Comparison of ENCODE assay signal across 11 cellular contexts in the genomic region with DNA sequence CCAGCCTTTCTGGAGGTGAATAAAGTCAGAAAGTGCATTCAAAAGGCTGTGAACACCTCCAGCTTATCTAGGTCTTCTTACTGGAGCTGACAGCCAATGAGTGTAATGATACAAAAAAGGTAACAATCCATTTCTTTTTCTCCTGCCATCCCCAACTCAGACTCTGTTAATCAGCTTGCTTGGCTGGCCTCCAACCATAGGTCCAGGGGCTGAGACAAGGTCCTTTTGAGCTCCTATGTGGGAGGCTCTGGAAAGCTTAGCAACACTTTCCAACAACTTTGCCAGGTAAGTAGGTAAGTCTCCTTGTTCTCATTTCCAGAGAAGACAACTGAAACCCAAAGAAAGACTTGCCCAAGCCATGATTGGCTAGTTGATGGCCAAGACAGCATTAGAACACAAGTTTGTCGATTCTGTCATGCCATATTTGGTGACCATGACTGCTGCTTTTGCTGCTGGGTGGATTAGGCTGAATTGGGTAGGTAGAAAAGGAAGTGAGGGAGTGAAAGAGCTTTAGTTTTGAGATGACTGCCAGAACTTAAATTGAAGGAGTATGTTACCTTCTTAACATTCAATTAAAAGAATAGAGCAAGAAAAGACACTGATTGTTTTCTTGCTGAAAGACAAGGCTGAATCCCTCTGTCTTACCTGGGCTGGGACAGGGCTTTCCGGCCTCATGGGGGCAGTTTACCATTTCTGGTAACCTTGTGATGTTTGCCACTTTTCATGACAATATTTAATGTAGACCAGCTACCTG. TPM values are rescaled to one million over a fixed set of nuclear protein-coding genes. Genes with fewer than 3 reads are reported as not detected.
A peak's percentile ranks its signal among the peaks of the same experiment; 100 is the strongest.
DNase-seq lines count a peak whose midpoint lies in the region; ATAC-seq, FAIRE-seq and TF ChIP-seq lines count a peak whose summit lies in the region.
"Had no signal": no experiment of that assay in that cellular context is flagged by ENCODE, and none has a peak within 500 bp of the region (broad histone marks: within the 10 kb centered on the region; RNA-seq: fewer than 3 reads in every experiment).

No MANE protein-coding gene starts in this region.

- no peaks in the 10 kb centered on the region for H3K36me3 ChIP-seq in osteoblast (ENCODE audit: insufficient read depth, low read length)

- TF ChIP-seq POLR2A in H54 (IDR thresholded peaks at IDR 0.05; ENCODE audit: low read depth, low read length) = no peak

- H2AFZ ChIP-seq in osteoblast (ENCODE audit: low read length) = no peak overlapping the region

- H3K27ac Mint-ChIP-seq in stimulated activated naive CD8-positive, alpha-beta T cell treated with anti-CD3 and anti-CD28 coated beads, Interleukin-15, Interleukin-2, amounts not matched to agents 100 ng/mL and 50 ng/mL, for 24 hours = peak overlapping the region; percentile 50
- H3K27ac Mint-ChIP-seq in central memory CD8-positive, alpha-beta T cell (ENCODE audit: low read depth) = peak overlapping the region; percentile 44
- H3K27ac Mint-ChIP-seq: brain had no signal

- no peak overlapping the region for H3K27ac ChIP-seq in osteoblast (ENCODE audit: low read depth, low read length)

- TF ChIP-seq CTCF in osteoblast (IDR thresholded peaks at IDR 0.05; ENCODE audit: extremely low read depth, low read depth, low read length) = no peak

- H3K4me2 ChIP-seq in osteoblast (ENCODE audit: insufficient read depth, low read length) = no peak overlapping the region

- DNase-seq in stimulated activated naive CD8-positive, alpha-beta T cell treated with anti-CD3 and anti-CD28 coated beads, Interleukin-15, Interleukin-2, amounts not matched to agents 100 U/mL and 50 U/mL, for 24 hours = no peak
- DNase-seq in central memory CD8-positive, alpha-beta T cell (ENCODE audit: low spot score in 2 of 2) = no peak
- DNase-seq in osteoblast (ENCODE audit: insufficient read length, low spot score, missing footprints) (no peak), GM19238 (ENCODE audit: insufficient read length, low spot score) (no peak), medulla oblongata (ENCODE audit: extremely low spot score) (no peak), H54 (ENCODE audit: insufficient read length, low spot score) (no peak)
- DNase-seq: NCI-H446 had no signal

- peaks cover 98% of the 10 kb centered on the region for H3K4me1 Mint-ChIP-seq in stimulated activated naive CD8-positive, alpha-beta T cell treated with anti-CD3 and anti-CD28 coated beads, Interleukin-15, Interleukin-2, amounts not matched to agents 100 ng/mL and 50 ng/mL, for 24 hours (ENCODE audit: low read depth)
- peaks cover 55% of the 10 kb centered on the region for H3K4me1 Mint-ChIP-seq in central memory CD8-positive, alpha-beta T cell
- H3K4me1 Mint-ChIP-seq: brain had no signal

- H3K36me3 Mint-ChIP-seq in stimulated activated naive CD8-positive, alpha-beta T cell treated with anti-CD3 and anti-CD28 coated beads, Interleukin-15, Interleukin-2, amounts not matched to agents 100 ng/mL and 50 ng/mL, for 24 hours (ENCODE audit: low read depth) = no peaks in the 10 kb centered on the region
- H3K36me3 Mint-ChIP-seq in central memory CD8-positive, alpha-beta T cell (ENCODE audit: insufficient read depth) = peaks cover 5% of the 10 kb centered on the region
- H3K36me3 Mint-ChIP-seq: brain had no signal

- no peak for ATAC-seq in stimulated activated naive CD8-positive, alpha-beta T cell treated with anti-CD3 and anti-CD28 coated beads, Interleukin-15, Interleukin-2, amounts not matched to agents 100 U/mL and 50 U/mL, for 24 hours
- peak; percentile 28 for ATAC-seq in HG03520 (IDR thresholded peaks at IDR 0.05; ENCODE audit: unreplicated experiment)
- ATAC-seq in central memory CD8-positive, alpha-beta T cell (replicated peaks; ENCODE audit: extremely low read depth, poor library complexity, severe bottlenecking) = no peak

- H3K4me3 Mint-ChIP-seq in stimulated activated naive CD8-positive, alpha-beta T cell treated with anti-CD3 and anti-CD28 coated beads, Interleukin-15, Interleukin-2, amounts not matched to agents 100 ng/mL and 50 ng/mL, for 24 hours = peak overlapping the region; percentile 64
- peak overlapping the region; percentile 55 for H3K4me3 Mint-ChIP-seq in central memory CD8-positive, alpha-beta T cell
- H3K4me3 Mint-ChIP-seq: brain had no signal

- H3K27me3 ChIP-seq in osteoblast (ENCODE audit: insufficient read depth, low read length) = no peaks in the 10 kb centered on the region

- no peak overlapping the region for H3K4me3 ChIP-seq in osteoblast (ENCODE audit: insufficient read depth, low read length)

- H3K9me3 ChIP-seq in osteoblast (ENCODE audit: low read depth, low read length) = no peaks in the 10 kb centered on the region

- H3K27me3 Mint-ChIP-seq in stimulated activated naive CD8-positive, alpha-beta T cell treated with anti-CD3 and anti-CD28 coated beads, Interleukin-15, Interleukin-2, amounts not matched to agents 100 ng/mL and 50 ng/mL, for 24 hours = no peaks in the 10 kb centered on the region
- no peaks in the 10 kb centered on the region for H3K27me3 Mint-ChIP-seq in central memory CD8-positive, alpha-beta T cell
- H3K27me3 Mint-ChIP-seq: brain had no signal

- no peak for FAIRE-seq in H54 (lab: Jason Lieb, UNC)

- H3K4me1 ChIP-seq in osteoblast (ENCODE audit: insufficient read depth, low read length) = no peaks in the 10 kb centered on the region

- no peaks in the 10 kb centered on the region for H4K20me1 ChIP-seq in osteoblast (ENCODE audit: insufficient read depth, low read length)

- no peaks in the 10 kb centered on the region for H3K9me3 Mint-ChIP-seq in stimulated activated naive CD8-positive, alpha-beta T cell treated with anti-CD3 and anti-CD28 coated beads, Interleukin-15, Interleukin-2, amounts not matched to agents 100 ng/mL and 50 ng/mL, for 24 hours
- no peaks in the 10 kb centered on the region for H3K9me3 Mint-ChIP-seq in central memory CD8-positive, alpha-beta T cell

- H3K79me2 ChIP-seq in osteoblast (ENCODE audit: insufficient read depth, low read length) = no peaks in the 10 kb centered on the region

RNA-seq across cellular contexts. Expression of gene VSIG4, which starts 22.8 kb away (rescaled TPM):
- total RNA-seq in osteoblast = 0.72 TPM in 1 of 2 replicates, not detected in the other
- total RNA-seq: glomerular endothelial cell had no signal
